In genomic region chr1:195970209-195970608, GRCh38 we compare ENCODE assay signal across 14 cellular contexts.
DNase-seq lines count a peak whose midpoint lies in the region; ATAC-seq and TF ChIP-seq lines count a peak whose summit lies in the region.
"Had no signal": no experiment of that assay in that cellular context is flagged by ENCODE, and none has a peak within 500 bp of the region (broad histone marks: within the 10 kb centered on the region; RNA-seq: fewer than 3 reads in every experiment).

No MANE protein-coding gene starts in this region.

- peak; percentile 50 for ATAC-seq in GM18520 (IDR thresholded peaks at IDR 0.05; ENCODE audit: unreplicated experiment)
- peak; percentile 63 for ATAC-seq in HG02610 (IDR thresholded peaks at IDR 0.05; ENCODE audit: unreplicated experiment)
- ATAC-seq in sciatic nerve, result peak; percentile 18
- no peak for ATAC-seq in HG03039 (IDR thresholded peaks at IDR 0.05; ENCODE audit: unreplicated experiment)

- intact Hi-C loops in sciatic nerve (cut with DNase I), result no loop called here

- H3K36me3 ChIP-seq in H7 (replicated peaks; ENCODE audit: control insufficient read depth, insufficient read depth, low read length), result no peaks in the 10 kb centered on the region
- H3K36me3 ChIP-seq: BLaER1 treated with 17β-estradiol and CSF1 and Interleukin-3, amounts not matched to agents 10 nM and 100 nM had no signal

- H3K4me3 ChIP-seq in GM12865 (ENCODE audit: low read depth, low read length) (no peak overlapping the region), foreskin fibroblast (ENCODE audit: low read depth in 1 of 2, low read length in 2 of 2) (no peak overlapping the region), H7 (ENCODE audit: insufficient read depth, low read depth, low read length) (no peak overlapping the region)
- H3K4me3 ChIP-seq: BLaER1 treated with 17β-estradiol and CSF1 and Interleukin-3, amounts not matched to agents 10 nM and 100 nM had no signal

- peak; percentile 47 for DNase-seq in GM12865 (ENCODE audit: low read depth)
- no peak for DNase-seq in sciatic nerve (ENCODE audit: low spot score)
- no peak for DNase-seq in foreskin fibroblast
- no peak for DNase-seq in H7
- DNase-seq: ACHN; CD4-positive, CD25-positive, alpha-beta regulatory T cell; DMS53; GF-D8; HCEC 1CT; HFFc6 had no signal

- H3K27me3 ChIP-seq in H7 (ENCODE audit: control insufficient read depth, insufficient read depth, low read length), result no peaks in the 10 kb centered on the region
- H3K27me3 ChIP-seq: BLaER1 treated with 17β-estradiol and CSF1 and Interleukin-3, amounts not matched to agents 10 nM and 100 nM had no signal

- TF ChIP-seq CTCF in GM12865 (IDR thresholded peaks at IDR 0.05; ENCODE audit: insufficient read depth, low read depth, low read length, missing control alignments) (no peak), foreskin fibroblast (IDR thresholded peaks at IDR 0.05; ENCODE audit: low read depth, low read length) (no peak)
